Comparison of ENCODE assay signal across 12 cellular contexts in the genomic region with DNA sequence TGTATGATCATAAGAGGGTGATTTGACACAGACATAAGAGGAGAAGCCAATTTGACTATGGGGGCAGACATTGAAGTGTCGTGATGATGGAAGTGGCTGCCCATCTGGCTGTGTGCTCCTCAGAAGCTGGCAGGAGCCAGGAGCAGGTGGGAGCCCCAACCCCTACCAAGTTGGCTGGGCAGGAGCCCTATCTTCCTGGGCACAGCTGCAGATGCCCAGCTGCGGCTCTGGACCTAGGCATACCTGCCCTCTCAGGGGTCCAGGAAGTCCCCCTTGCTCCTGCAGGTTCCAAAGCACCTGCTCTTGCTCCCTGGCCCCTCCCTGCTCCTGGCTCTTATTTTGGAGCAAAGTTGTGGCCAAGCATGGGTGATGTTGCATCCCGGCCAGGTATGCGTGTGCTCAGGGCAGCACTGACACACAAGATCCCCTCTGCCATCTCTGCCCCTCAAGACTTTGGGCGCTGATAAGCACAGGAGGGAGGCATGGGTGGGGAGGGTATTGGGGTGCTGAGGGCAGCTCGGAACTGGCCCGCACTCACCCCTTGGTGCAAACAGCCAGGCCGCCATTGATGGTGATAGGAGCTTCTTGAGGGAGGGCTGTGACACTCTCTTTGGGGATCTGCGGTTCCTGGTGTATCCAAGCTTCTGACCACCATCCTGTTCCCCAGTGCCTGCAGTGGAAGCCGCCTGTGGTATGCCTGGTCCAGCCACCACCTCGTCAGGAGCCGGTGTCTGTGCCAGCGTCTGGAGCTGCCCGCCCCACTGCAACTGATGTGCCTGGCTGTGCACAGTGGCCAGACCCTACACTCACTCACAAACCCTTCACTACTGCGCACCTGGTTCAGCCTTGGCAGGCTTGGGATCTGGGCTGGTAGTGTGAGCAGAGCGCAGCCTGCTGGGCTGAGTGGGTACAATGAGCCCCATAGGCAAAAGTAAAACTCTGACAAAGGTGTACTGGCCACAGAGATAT.
"Had no signal": no experiment of that assay in that cellular context is flagged by ENCODE, and none has a peak within 500 bp of the region (broad histone marks: within the 10 kb centered on the region; RNA-seq: fewer than 3 reads in every experiment).

No MANE protein-coding gene starts in this region.

- H3K4me1 Mint-ChIP-seq: brain; stimulated activated naive B cell treated with anti-CD40 and anti-IgM and Interleukin-4, amounts not matched to agents 10 μg/mL and 1 μg/mL and 100 μg/mL, for 72 hours had no signal

- H3K27me3 Mint-ChIP-seq: brain; stimulated activated naive B cell treated with anti-CD40 and anti-IgM and Interleukin-4, amounts not matched to agents 10 μg/mL and 1 μg/mL and 100 μg/mL, for 72 hours had no signal

- H3K27ac Mint-ChIP-seq: activated naive CD4-positive, alpha-beta T cell treated with anti-CD3 and anti-CD28 coated beads, Interleukin-2, amount 50 U/mL, for 72 hours; brain; stimulated activated naive B cell treated with anti-CD40 and anti-IgM and Interleukin-4, amounts not matched to agents 10 μg/mL and 1 μg/mL and 100 μg/mL, for 72 hours; T-helper 1 cell treated with Interleukin-12 subunit alpha and Interleukin-12 subunit beta and Interleukin-4 antibody, amounts not matched to agents 30 μg/mL and 1 μg/mL, for 36 hours had no signal

- H3K36me3 ChIP-seq: upper lobe of left lung had no signal

- H3K36me3 Mint-ChIP-seq: brain; stimulated activated naive B cell treated with anti-CD40 and anti-IgM and Interleukin-4, amounts not matched to agents 10 μg/mL and 1 μg/mL and 100 μg/mL, for 72 hours had no signal

- H3K4me1 ChIP-seq: parathyroid adenoma, upper lobe of left lung had no signal

- H3K27ac ChIP-seq: parathyroid adenoma, upper lobe of left lung had no signal

- DNase-seq: activated T-cell treated with anti-CD3 and anti-CD28 coated beads, Interleukin-2, amount 50 U/mL, for 1 hour; amniotic stem cell; hippocampal formation; kidney glomerular epithelial cell; midbrain; small intestine; stimulated activated naive B cell treated with anti-CD40 and anti-IgM and Interleukin-4, amounts not matched to agents 10 μg/mL and 1 μg/mL and 100 μg/mL, for 72 hours had no signal

- H3K27me3 ChIP-seq: upper lobe of left lung had no signal

- H3K4me3 Mint-ChIP-seq: brain; stimulated activated naive B cell treated with anti-CD40 and anti-IgM and Interleukin-4, amounts not matched to agents 10 μg/mL and 1 μg/mL and 100 μg/mL, for 72 hours; T-helper 1 cell treated with Interleukin-12 subunit alpha and Interleukin-12 subunit beta and Interleukin-4 antibody, amounts not matched to agents 30 μg/mL and 1 μg/mL, for 36 hours had no signal

- H3K4me3 ChIP-seq: upper lobe of left lung had no signal
